22 cellular contexts compared by ENCODE assay signal in genomic region chr16:27752241-27752640, GRCh38.
A peak's percentile ranks its signal among the peaks of the same experiment; 100 is the strongest.
DNase-seq lines count a peak whose midpoint lies in the region; ATAC-seq lines count a peak whose summit lies in the region.
"Had no signal": no experiment of that assay in that cellular context is flagged by ENCODE, and none has a peak within 500 bp of the region (broad histone marks: within the 10 kb centered on the region; RNA-seq: fewer than 3 reads in every experiment).

No MANE protein-coding gene starts in this region.

- peak overlapping the region; percentile 73 for H3K27ac ChIP-seq in BLaER1
- H3K27ac ChIP-seq: 22Rv1, A549, C4-2B had no signal

- no peaks in the 10 kb centered on the region for H4K20me1 ChIP-seq in BLaER1

- no peaks in the 10 kb centered on the region for H3K27me3 ChIP-seq in BLaER1

- H3K4me1 ChIP-seq in BLaER1, result peaks cover 66% of the 10 kb centered on the region
- H3K4me1 ChIP-seq: Caco-2 had no signal

- H3K4me2 ChIP-seq in BLaER1, result no peak overlapping the region; the same call in 1 of the 2 replicates
- H3K4me2 ChIP-seq: A549 had no signal

- H3K9me3 ChIP-seq in BLaER1, result no peaks in the 10 kb centered on the region
- H3K9me3 ChIP-seq: A549, Caco-2 had no signal

- H3K4me3 ChIP-seq in BLaER1, result no peak overlapping the region
- H3K4me3 ChIP-seq: A549, GM12878 had no signal

- no peak for ATAC-seq in HG02678 (IDR thresholded peaks at IDR 0.05; ENCODE audit: unreplicated experiment)
- ATAC-seq: A549; CD8-positive, alpha-beta T cell; GM12878 had no signal

- peaks cover 15% of the 10 kb centered on the region for H3K36me3 ChIP-seq in BLaER1

- DNase-seq in SK-MEL-5 (ENCODE audit: low read depth, low spot score), result peak; percentile 48
- DNase-seq in foreskin melanocyte, result peak; percentile 99
- no peak for DNase-seq in DMS 273 (lab: John Stamatoyannopoulos, UW; ENCODE audit: unreplicated experiment)
- DNase-seq in NCI-H2171 treated with DMSO at 0.1 percent for 48 hours (lab: John Stamatoyannopoulos, UW), result no peak
- DNase-seq: AML-193; Caco-2; Calu3; CD4-positive, alpha-beta T cell; CD8-positive, alpha-beta T cell; DMS 273 treated with DMSO at 0.1 percent for 48 hours; DMS153; DMS53; DMS79; DND-41; EL; GDM1 had no signal

- in situ Hi-C loops in SK-MEL-5 (cut with HindIII; ENCODE audit: low pct_unique_long_range_greater_than_20kb, low sequenced_read_pairs), result no loop called here

- no peak overlapping the region for H3K9ac ChIP-seq in BLaER1

Comparison
In these comparisons a context has a peak if more than half of its experiments do, and no peak if none do; other contexts are left out.
1. DNase-seq: peak in SK-MEL-5 (single experiment) and foreskin melanocyte (single experiment); none in DMS 273 (single experiment) and NCI-H2171 treated with DMSO at 0.1 percent for 48 hours (single experiment).